In genomic region chr1:165942062-165942461, GRCh38 we compare ENCODE assay signal across 18 cellular contexts.
DNase-seq lines count a peak whose midpoint lies in the region; ATAC-seq, FAIRE-seq and TF ChIP-seq lines count a peak whose summit lies in the region.
"Had no signal": no experiment of that assay in that cellular context is flagged by ENCODE, and none has a peak within 500 bp of the region (broad histone marks: within the 10 kb centered on the region; RNA-seq: fewer than 3 reads in every experiment).

No MANE protein-coding gene starts in this region.

- H3K4me3 ChIP-seq in K562 (no peak overlapping the region), SJCRH30 (no peak overlapping the region)
- H3K4me3 ChIP-seq: HAP-1 had no signal

- POLR2A ChIA-PET in K562 (lab: Yijun Ruan, JAX) = interaction anchor here (1.8 kb wide), 1 partner anchor 11 kb away, joined by 4 read pairs; no protein-coding TSS in a partner anchor

- no peaks in the 10 kb centered on the region for H3K9me1 ChIP-seq in K562 (ENCODE audit: control insufficient read depth, insufficient read depth, low read length)

- intact Hi-C loops in K562 (cut with micrococcal nuclease) = no loop called here

- no peak for TF ChIP-seq EP300 in K562 (IDR thresholded peaks at IDR 0.05; ENCODE audit: low read length)

- TF ChIP-seq CTCF in K562 (IDR thresholded peaks at IDR 0.05 in 2 of 3, conservative IDR thresholded peaks at IDR 0.05 in 1 of 3; ENCODE audit: insufficient read depth in 2 of 3, low read depth in 1 of 3, low read length in 3 of 3) (no peak), osteocyte (IDR thresholded peaks at IDR 0.05) (no peak)

- no peaks in the 10 kb centered on the region for H3K79me2 ChIP-seq in K562 (ENCODE audit: control insufficient read depth, insufficient read depth, low read length)

- H3K4me1 Mint-ChIP-seq in osteocyte (ENCODE audit: unreplicated experiment) = no peaks in the 10 kb centered on the region
- H3K4me1 Mint-ChIP-seq: CD14-positive monocyte had no signal

- peaks cover 36% of the 10 kb centered on the region in 2 experiments for H3K27me3 ChIP-seq in K562 (ENCODE audit: control insufficient read depth in 2 of 2, insufficient read depth in 2 of 2, low read length in 2 of 2)
- no peaks in the 10 kb centered on the region for H3K27me3 ChIP-seq in SJCRH30

- FAIRE-seq in K562 (lab: Jason Lieb, UNC) = peak; percentile 32
- FAIRE-seq: GM19239, H1, HepG2 had no signal

- no peaks in the 10 kb centered on the region for H3K9me3 Mint-ChIP-seq in osteocyte (ENCODE audit: unreplicated experiment)
- H3K9me3 Mint-ChIP-seq: CD14-positive monocyte; CD8-positive, alpha-beta T cell; HFFc6 had no signal

- H3K9me3 ChIP-seq in K562 (replicated peaks; ENCODE audit: control insufficient read depth, insufficient read depth, low read depth, low read length) = no peaks in the 10 kb centered on the region
- H3K9me3 ChIP-seq in SJCRH30 (replicated peaks) = no peaks in the 10 kb centered on the region
- H3K9me3 ChIP-seq: HAP-1 had no signal

- no peak overlapping the region for H2AFZ ChIP-seq in K562 (ENCODE audit: low read depth, low read length)

- in situ Hi-C loops in K562 (cut with MboI) = no loop called here

- H3K4me3 Mint-ChIP-seq in osteocyte (ENCODE audit: unreplicated experiment) = no peak overlapping the region
- H3K4me3 Mint-ChIP-seq: CD14-positive monocyte; CD8-positive, alpha-beta T cell; HFFc6 had no signal

- no peaks in the 10 kb centered on the region for H3K36me3 Mint-ChIP-seq in osteocyte (ENCODE audit: unreplicated experiment)
- H3K36me3 Mint-ChIP-seq: CD14-positive monocyte; CD8-positive, alpha-beta T cell had no signal

- ATAC-seq in K562 = no peak
- no peak for ATAC-seq in GM21423 (IDR thresholded peaks at IDR 0.05; ENCODE audit: unreplicated experiment)
- ATAC-seq: CD8-positive, alpha-beta T cell; HepG2 had no signal

- peaks cover 0 to 4% of the 10 kb centered on the region in 2 experiments; a peak in 1 of 5 replicates for H3K4me1 ChIP-seq in K562 (replicated peaks in 1 of 2; ENCODE audit: control insufficient read depth in 2 of 2, insufficient read depth in 2 of 2, low read length in 2 of 2)
- no peaks in the 10 kb centered on the region for H3K4me1 ChIP-seq in SJCRH30
- H3K4me1 ChIP-seq: HAP-1 had no signal

- CTCF ChIA-PET in K562 (lab: Yijun Ruan, JAX; ENCODE audit: low intra/inter-chr PET ratio) = no interaction called here

- no peaks in the 10 kb centered on the region for H4K20me1 ChIP-seq in K562 (replicated peaks; ENCODE audit: control insufficient read depth, insufficient read depth, low read length)

- BruUV-seq in K562 (replicated peaks; lab: Mats Ljungman, UMichigan) = no TSS peak

- no peaks in the 10 kb centered on the region for H3K36me3 ChIP-seq in K562 (ENCODE audit: control insufficient read depth, insufficient read depth, low read length)
- H3K36me3 ChIP-seq in SJCRH30 = no peaks in the 10 kb centered on the region
- H3K36me3 ChIP-seq: HAP-1 had no signal

- no peak for TF ChIP-seq POLR2A in K562 (conservative IDR thresholded peaks at IDR 0.05)

- H3K27ac Mint-ChIP-seq in osteocyte (ENCODE audit: unreplicated experiment) = no peak overlapping the region
- H3K27ac Mint-ChIP-seq: CD14-positive monocyte; CD8-positive, alpha-beta T cell; HFFc6 had no signal

- no peak overlapping the region for H3K4me2 ChIP-seq in K562 (ENCODE audit: insufficient read depth, low read length)

- no peak overlapping the region for H3K9ac ChIP-seq in K562 (ENCODE audit: insufficient read depth in 1 of 2, low read depth in 2 of 2, low read length in 2 of 2)

- WGBS in K562 (ENCODE audit: insufficient coverage, low coverage, missing lambda C conversion rate) = 2% methylated on average over 4 of the region's 4 CpGs

- H3K27me3 Mint-ChIP-seq in osteocyte (ENCODE audit: unreplicated experiment) = peaks cover 14% of the 10 kb centered on the region

- DNase-seq in D341Med (ENCODE audit: low spot score) (peak; percentile 53), NCI-H524 (lab: John Stamatoyannopoulos, UW) (peak; percentile 26 to 69), K562 (ENCODE audit: extremely low read depth in 1 of 4, low spot score in 3 of 4) (no peak), osteocyte (ENCODE audit: extremely low spot score, unreplicated experiment) (peak; percentile 34), NCI-H2171 (lab: John Stamatoyannopoulos, UW) (no peak), SJCRH30 (no peak)
- DNase-seq: CD8-positive, alpha-beta T cell; COR-L47; DMS53; GF-D8; HFFc6 had no signal

- H3K27ac ChIP-seq in K562 (ENCODE audit: extremely low read depth, low read depth, low read length) = no peak overlapping the region
- H3K27ac ChIP-seq in SJCRH30 = no peak overlapping the region
- H3K27ac ChIP-seq: 22Rv1 had no signal

- no peak for TF ChIP-seq RAD21 in K562 (CRISPR knock-in tag; conservative IDR thresholded peaks at IDR 0.05 in 1 of 2, IDR thresholded peaks at IDR 0.05 in 1 of 2)

TF ChIP-seq in K562, 482 proteins besides CTCF, POLR2A, EP300 and RAD21:
- TF ChIP-seq, protein P1, sequence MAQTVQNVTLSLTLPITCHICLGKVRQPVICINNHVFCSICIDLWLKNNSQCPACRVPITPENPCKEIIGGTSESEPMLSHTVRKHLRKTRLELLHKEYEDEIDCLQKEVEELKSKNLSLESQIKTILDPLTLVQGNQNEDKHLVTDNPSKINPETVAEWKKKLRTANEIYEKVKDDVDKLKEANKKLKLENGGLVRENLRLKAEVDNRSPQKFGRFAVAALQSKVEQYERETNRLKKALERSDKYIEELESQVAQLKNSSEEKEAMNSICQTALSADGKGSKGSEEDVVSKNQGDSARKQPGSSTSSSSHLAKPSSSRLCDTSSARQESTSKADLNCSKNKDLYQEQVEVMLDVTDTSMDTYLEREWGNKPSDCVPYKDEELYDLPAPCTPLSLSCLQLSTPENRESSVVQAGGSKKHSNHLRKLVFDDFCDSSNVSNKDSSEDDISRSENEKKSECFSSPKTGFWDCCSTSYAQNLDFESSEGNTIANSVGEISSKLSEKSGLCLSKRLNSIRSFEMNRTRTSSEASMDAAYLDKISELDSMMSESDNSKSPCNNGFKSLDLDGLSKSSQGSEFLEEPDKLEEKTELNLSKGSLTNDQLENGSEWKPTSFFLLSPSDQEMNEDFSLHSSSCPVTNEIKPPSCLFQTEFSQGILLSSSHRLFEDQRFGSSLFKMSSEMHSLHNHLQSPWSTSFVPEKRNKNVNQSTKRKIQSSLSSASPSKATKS (CRISPR knock-in tag; IDR thresholded peaks at IDR 0.05) = no peak

Comparison
In these comparisons a context has a peak if more than half of its experiments do, and no peak if none do; other contexts are left out.
1. DNase-seq: peak in D341Med (single experiment), NCI-H524 (2 of 2) and osteocyte (single experiment); none in K562 (0 of 4), NCI-H2171 (single experiment) and SJCRH30 (0 of 2).